Comparison of ENCODE assay signal across 8 cellular contexts in genomic region chr11:62591448-62592215, GRCh38. TPM values are rescaled to one million over a fixed set of nuclear protein-coding genes. Genes with fewer than 3 reads are reported as not detected.
DNase-seq lines count a peak whose midpoint lies in the region; ATAC-seq and TF ChIP-seq lines count a peak whose summit lies in the region.

TSS of gene TUT1 (minus strand) at chr11:62591523. CDS start at chr11:62591485, 38 bp downstream.

- CTCF ChIA-PET in GM10248 (lab: Yijun Ruan, JAX): interaction anchor here (0.8 to 4.1 kb wide), 30 partner anchors 9 to 197 kb away, joined by 3 to 50 read pairs (median 4); partner anchors contain the start of genes B3GAT3, EML3, LRRN4CL and MTA2

- H4K20me1 ChIP-seq in osteoblast (ENCODE audit: insufficient read depth, low read length): peaks cover 3% of the 10 kb centered on the region

- peaks cover 22% of the 10 kb centered on the region for H3K79me2 ChIP-seq in osteoblast (ENCODE audit: insufficient read depth, low read length)

- peaks cover 45% of the 10 kb centered on the region for H3K4me1 Mint-ChIP-seq in activated naive CD8-positive, alpha-beta T cell (ENCODE audit: low read depth)
- H3K4me1 Mint-ChIP-seq in glutamatergic neuron (ENCODE audit: low read depth, unreplicated experiment): peaks cover 16% of the 10 kb centered on the region

- H3K4me3 ChIP-seq in osteoblast (ENCODE audit: insufficient read depth, low read length): peak within 1 kb of the TSS; percentile 73
- H3K4me3 ChIP-seq in thymus (ENCODE audit: low read length): peak within 1 kb of the TSS; percentile 90

- H3K27me3 Mint-ChIP-seq in activated naive CD8-positive, alpha-beta T cell: no peaks in the 10 kb centered on the region
- no peaks in the 10 kb centered on the region for H3K27me3 Mint-ChIP-seq in glutamatergic neuron (ENCODE audit: unreplicated experiment)

- under 1% methylated on average over 64 of the region's 64 CpGs for WGBS in thymus

- H3K27me3 ChIP-seq in osteoblast (ENCODE audit: insufficient read depth, low read length) (no peaks in the 10 kb centered on the region), thymus (ENCODE audit: control insufficient read depth, insufficient read depth) (no peaks in the 10 kb centered on the region)

- DNase-seq in GM10248 (ENCODE audit: extremely low spot score) (peak; percentile 91), NCI-H1105 (lab: John Stamatoyannopoulos, UW) (peak; percentile 99), SKM-1 treated with dmso at 0.1 percent for 144 hours (lab: John Stamatoyannopoulos, UW; ENCODE audit: unreplicated experiment) (peak; percentile 98), glutamatergic neuron (peak; percentile 92), osteoblast (ENCODE audit: insufficient read length, low spot score, missing footprints) (peak; percentile 98)

- H2AFZ ChIP-seq in osteoblast (ENCODE audit: low read length): peak within 1 kb of the TSS; percentile 88

- POLR2A ChIA-PET in GM10248 (lab: Yijun Ruan, JAX): interaction anchor here (0.5 to 3.9 kb wide), 44 partner anchors 9 to 293 kb away, joined by 3 to 87 read pairs (median 5); partner anchors contain the start of genes B3GAT3, C11orf98, CSKMT and EEF1G

- H3K27ac ChIP-seq in osteoblast (ENCODE audit: low read depth, low read length): peak within 1 kb of the TSS; percentile 69
- H3K27ac ChIP-seq in thymus (ENCODE audit: low read depth): peak within 1 kb of the TSS; percentile 99

- H3K9me3 ChIP-seq in osteoblast (ENCODE audit: low read depth, low read length): no peaks in the 10 kb centered on the region
- peaks cover 1% of the 10 kb centered on the region for H3K9me3 ChIP-seq in thymus (ENCODE audit: control insufficient read depth)

- no peak for TF ChIP-seq CTCF in GM10248 (IDR thresholded peaks at IDR 0.05; ENCODE audit: control extremely low read depth, extremely low read depth, low read depth, missing control alignments)
- TF ChIP-seq CTCF in glutamatergic neuron (IDR thresholded peaks at IDR 0.05; ENCODE audit: partially characterized antibody, unreplicated experiment): no peak
- no peak for TF ChIP-seq CTCF in osteoblast (IDR thresholded peaks at IDR 0.05; ENCODE audit: extremely low read depth, low read depth, low read length)

- H3K4me1 ChIP-seq in osteoblast (ENCODE audit: insufficient read depth, low read length) (peaks cover 27% of the 10 kb centered on the region), thymus (ENCODE audit: control insufficient read depth, insufficient read depth, low read length) (peaks cover 15% of the 10 kb centered on the region)

- peak within 1 kb of the TSS; percentile 95 for H3K4me3 Mint-ChIP-seq in activated naive CD8-positive, alpha-beta T cell
- peak within 1 kb of the TSS; percentile 99 for H3K4me3 Mint-ChIP-seq in glutamatergic neuron (ENCODE audit: unreplicated experiment)

- H3K27ac Mint-ChIP-seq in activated naive CD8-positive, alpha-beta T cell: peak within 1 kb of the TSS; percentile 91
- peak within 1 kb of the TSS; percentile 98 for H3K27ac Mint-ChIP-seq in glutamatergic neuron (ENCODE audit: unreplicated experiment)

- no peaks in the 10 kb centered on the region for H3K9me3 Mint-ChIP-seq in activated naive CD8-positive, alpha-beta T cell (ENCODE audit: low read depth)
- H3K9me3 Mint-ChIP-seq in glutamatergic neuron (ENCODE audit: unreplicated experiment): peaks cover 24% of the 10 kb centered on the region

- peak within 1 kb of the TSS; percentile 89 for H3K4me2 ChIP-seq in osteoblast (ENCODE audit: insufficient read depth, low read length)

- peaks cover 5% of the 10 kb centered on the region for H3K36me3 Mint-ChIP-seq in activated naive CD8-positive, alpha-beta T cell
- no peaks in the 10 kb centered on the region for H3K36me3 Mint-ChIP-seq in glutamatergic neuron (ENCODE audit: unreplicated experiment)

- H3K36me3 ChIP-seq in osteoblast (ENCODE audit: insufficient read depth, low read length) (peaks cover 46% of the 10 kb centered on the region), thymus (ENCODE audit: control insufficient read depth, insufficient read depth) (peaks cover 47% of the 10 kb centered on the region)

- ATAC-seq in HG02623 (IDR thresholded peaks at IDR 0.05; ENCODE audit: unreplicated experiment): peak; percentile 87

RNA-seq across cellular contexts. Expression of gene TUT1, which starts in this region (rescaled TPM):
- 29.7 TPM for total RNA-seq in glutamatergic neuron (ENCODE audit: unreplicated experiment)
- total RNA-seq in osteoblast: 6.5 and 7.6 TPM in 2 replicates
- polyA plus RNA-seq in thymus: 25.3 TPM

Comparison
In these comparisons a context has a peak if more than half of its experiments do, and no peak if none do; other contexts are left out.
1. Peak in every context shown above with its lines: DNase-seq, ATAC-seq, H3K4me3 ChIP-seq and H3K27ac ChIP-seq.